ENCODE assay signal across 1 cellular context in the genomic region with DNA sequence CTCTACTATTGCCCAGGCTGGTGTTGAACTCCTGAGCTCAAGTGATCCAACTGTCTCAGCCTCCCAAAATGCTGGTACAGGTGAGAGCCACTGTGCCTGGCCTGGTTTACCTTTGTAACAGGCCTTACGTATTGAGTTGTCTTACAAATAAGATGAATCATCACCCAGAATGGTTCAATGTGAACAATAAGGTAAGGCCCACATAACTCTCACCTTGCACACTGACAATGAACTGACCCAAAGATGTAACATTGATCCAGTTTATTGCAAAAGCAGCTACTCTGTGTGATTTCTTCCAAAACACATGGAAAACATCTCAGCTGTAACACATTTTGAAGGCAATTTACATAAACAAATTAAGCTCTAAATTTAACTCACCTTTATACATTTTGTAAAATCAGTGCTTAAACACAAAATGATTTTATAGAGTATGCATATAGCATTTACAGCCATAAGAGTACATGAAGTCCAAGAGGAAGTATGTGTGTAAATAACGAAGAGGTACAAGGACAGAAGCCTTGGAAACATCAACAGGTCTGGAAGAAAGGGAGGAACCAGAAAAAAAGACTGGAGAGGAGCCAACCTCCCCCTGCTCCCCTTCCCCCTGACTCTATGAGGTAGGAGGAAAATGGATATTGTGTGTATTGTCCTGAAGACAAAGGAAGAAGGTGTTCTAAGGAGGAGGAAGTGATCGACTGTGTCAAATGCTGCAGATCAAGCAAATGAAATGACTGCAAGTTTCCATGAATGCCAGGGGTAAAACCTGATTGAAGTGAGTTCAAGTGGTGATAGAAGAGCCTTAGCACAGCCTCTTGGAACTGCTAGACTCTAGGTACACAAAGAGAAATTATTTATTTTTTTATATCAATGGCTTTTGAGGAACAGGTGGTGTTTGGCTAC.
TF ChIP-seq lines count a peak whose summit lies in the region.

No MANE protein-coding gene starts in this region.

TF ChIP-seq in WTC11, 78 proteins besides CTCF, POLR2A, EP300 and RAD21 (continued from another document):
- TF ChIP-seq SMAD3 (CRISPR knock-in tag; IDR thresholded peaks at IDR 0.05; ENCODE audit: borderline replicate concordance) (no peak), ZNF317 (CRISPR knock-in tag; IDR thresholded peaks at IDR 0.05; ENCODE audit: borderline replicate concordance, low read depth) (no peak), HMGA2 (CRISPR knock-in tag; IDR thresholded peaks at IDR 0.05) (no peak), ZNF416 (CRISPR knock-in tag; IDR thresholded peaks at IDR 0.05) (no peak), EMX1 (CRISPR knock-in tag; IDR thresholded peaks at IDR 0.05) (no peak), GRHL2 (CRISPR knock-in tag; IDR thresholded peaks at IDR 0.05; ENCODE audit: insufficient replicate concordance, severe bottlenecking) (no peak), CBFB (CRISPR knock-in tag; IDR thresholded peaks at IDR 0.05; ENCODE audit: low read depth) (no peak), ZNF671 (CRISPR knock-in tag; IDR thresholded peaks at IDR 0.05) (no peak)
- TF ChIP-seq, protein P1, sequence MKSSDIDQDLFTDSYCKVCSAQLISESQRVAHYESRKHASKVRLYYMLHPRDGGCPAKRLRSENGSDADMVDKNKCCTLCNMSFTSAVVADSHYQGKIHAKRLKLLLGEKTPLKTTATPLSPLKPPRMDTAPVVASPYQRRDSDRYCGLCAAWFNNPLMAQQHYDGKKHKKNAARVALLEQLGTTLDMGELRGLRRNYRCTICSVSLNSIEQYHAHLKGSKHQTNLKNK (CRISPR knock-in tag; IDR thresholded peaks at IDR 0.05), result no peak
- TF ChIP-seq, protein P2, sequence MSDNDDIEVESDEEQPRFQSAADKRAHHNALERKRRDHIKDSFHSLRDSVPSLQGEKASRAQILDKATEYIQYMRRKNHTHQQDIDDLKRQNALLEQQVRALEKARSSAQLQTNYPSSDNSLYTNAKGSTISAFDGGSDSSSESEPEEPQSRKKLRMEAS (CRISPR knock-in tag; IDR thresholded peaks at IDR 0.05), result no peak
- TF ChIP-seq, protein P3, sequence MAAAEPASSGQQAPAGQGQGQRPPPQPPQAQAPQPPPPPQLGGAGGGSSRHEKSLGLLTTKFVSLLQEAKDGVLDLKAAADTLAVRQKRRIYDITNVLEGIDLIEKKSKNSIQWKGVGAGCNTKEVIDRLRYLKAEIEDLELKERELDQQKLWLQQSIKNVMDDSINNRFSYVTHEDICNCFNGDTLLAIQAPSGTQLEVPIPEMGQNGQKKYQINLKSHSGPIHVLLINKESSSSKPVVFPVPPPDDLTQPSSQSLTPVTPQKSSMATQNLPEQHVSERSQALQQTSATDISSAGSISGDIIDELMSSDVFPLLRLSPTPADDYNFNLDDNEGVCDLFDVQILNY (CRISPR knock-in tag; IDR thresholded peaks at IDR 0.05), result no peak
